ENCODE assay signal across 21 cellular contexts in the genomic region with DNA sequence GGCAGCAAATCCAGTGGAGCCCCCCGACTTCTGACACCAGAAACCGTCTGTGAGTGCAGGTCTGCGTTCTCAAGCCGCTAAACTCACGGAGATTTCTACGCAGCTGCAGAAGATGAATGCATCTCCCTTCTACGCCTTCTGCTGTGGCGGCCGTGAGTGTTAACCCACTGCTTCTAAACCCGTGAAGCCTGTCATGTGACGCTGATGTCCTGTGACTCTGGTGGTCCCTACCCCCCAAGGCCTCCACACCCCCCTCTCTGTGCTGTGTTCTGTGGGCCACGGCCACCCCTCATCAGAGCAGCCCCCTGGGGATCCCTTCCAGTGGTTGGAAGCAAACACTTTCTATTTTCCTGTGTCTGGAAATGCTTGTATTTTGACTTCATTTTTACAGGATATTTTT. TPM values are rescaled to one million over a fixed set of nuclear protein-coding genes. Genes with fewer than 3 reads are reported as not detected.
A peak's percentile ranks its signal among the peaks of the same experiment; 100 is the strongest.
DNase-seq lines count a peak whose midpoint lies in the region; ATAC-seq and TF ChIP-seq lines count a peak whose summit lies in the region.
"Had no signal": no experiment of that assay in that cellular context is flagged by ENCODE, and none has a peak within 500 bp of the region (broad histone marks: within the 10 kb centered on the region; RNA-seq: fewer than 3 reads in every experiment).

No MANE protein-coding gene starts in this region.

- H3K27ac Mint-ChIP-seq in GM23338 = no peak overlapping the region
- H3K27ac Mint-ChIP-seq: CD4-positive, alpha-beta T cell; H9 had no signal

- H3K9me3 ChIP-seq in left ventricle myocardium inferior (replicated peaks) (no peaks in the 10 kb centered on the region), right cardiac atrium (ENCODE audit: control insufficient read depth, low read length) (no peaks in the 10 kb centered on the region)
- H3K9me3 ChIP-seq: Peyer's patch had no signal

- no peak overlapping the region for H3K4me2 ChIP-seq in GM23338

- no peaks in the 10 kb centered on the region for H3K9me2 ChIP-seq in GM23338 (ENCODE audit: insufficient read depth)

- CTCF ChIA-PET in GM10248 (lab: Yijun Ruan, JAX) = no interaction called here

- H3K79me2 ChIP-seq in GM23338 (replicated peaks; ENCODE audit: insufficient read depth) = no peaks in the 10 kb centered on the region

- H3K27me3 ChIP-seq in left ventricle myocardium inferior (ENCODE audit: low read depth) = no peaks in the 10 kb centered on the region
- no peaks in the 10 kb centered on the region for H3K27me3 ChIP-seq in GM23338 (ENCODE audit: insufficient read depth)
- H3K27me3 ChIP-seq in right cardiac atrium (ENCODE audit: control insufficient read depth, insufficient read depth) = no peaks in the 10 kb centered on the region
- H3K27me3 ChIP-seq: Peyer's patch, SJSA1 had no signal

- no peak overlapping the region for H3K4me3 Mint-ChIP-seq in GM23338
- H3K4me3 Mint-ChIP-seq: CD4-positive, alpha-beta T cell; H9 had no signal

- H3K4me1 ChIP-seq in left ventricle myocardium inferior (peaks cover 29% of the 10 kb centered on the region), GM23338 (ENCODE audit: insufficient read depth) (0 out of 2 replicates have a peak, but pooled peaks cover 4% of the 10 kb centered on the region), right cardiac atrium (ENCODE audit: control insufficient read depth, insufficient read depth, low read length) (no peaks in the 10 kb centered on the region)
- H3K4me1 ChIP-seq: Peyer's patch had no signal

- H3K9me3 Mint-ChIP-seq in GM23338 = peaks cover 14% of the 10 kb centered on the region
- H3K9me3 Mint-ChIP-seq: CD4-positive, alpha-beta T cell had no signal

- H3F3A ChIP-seq in GM23338 (replicated peaks; ENCODE audit: low read depth) = 0 out of 2 replicates have a peak, but pooled peaks cover 4% of the 10 kb centered on the region

- no peaks in the 10 kb centered on the region for H4K20me1 ChIP-seq in GM23338 (replicated peaks; ENCODE audit: insufficient read depth)

- POLR2A ChIA-PET in GM10248 (lab: Yijun Ruan, JAX) = no interaction called here

- ATAC-seq in Right ventricle myocardium superior (ENCODE audit: poor library complexity) = no peak
- no peak for ATAC-seq in GM23338
- ATAC-seq in right cardiac atrium = no peak
- no peak for ATAC-seq in GM19035 (IDR thresholded peaks at IDR 0.05; ENCODE audit: unreplicated experiment)
- ATAC-seq: GM12878 had no signal

- H3K4me3 ChIP-seq in left ventricle myocardium inferior (no peak overlapping the region), GM23338 (no peak overlapping the region), right cardiac atrium (ENCODE audit: low read length) (no peak overlapping the region)
- H3K4me3 ChIP-seq: GM12878, Peyer's patch, SJSA1 had no signal

- intact Hi-C loops in Right ventricle myocardium superior (cut with DNase I) (no loop called here), left ventricle myocardium inferior (cut with micrococcal nuclease) (no loop called here), right cardiac atrium (cut with DNase I) (no loop called here)

- TF ChIP-seq CTCF in left ventricle myocardium inferior (IDR thresholded peaks at IDR 0.05; ENCODE audit: borderline replicate concordance) = no peak
- no peak for TF ChIP-seq CTCF in GM23338 (conservative IDR thresholded peaks at IDR 0.05; ENCODE audit: low read depth in 2 of 2)
- TF ChIP-seq CTCF in GM10248 (IDR thresholded peaks at IDR 0.05; ENCODE audit: control extremely low read depth, extremely low read depth, low read depth, missing control alignments) = no peak

- H2AFZ ChIP-seq in GM23338 = peak overlapping the region; percentile 76; the same call in 1 of the 2 replicates

- WGBS in right cardiac atrium = 86% methylated on average over 12 of the region's 12 CpGs

- H3K27ac ChIP-seq in left ventricle myocardium inferior (replicated peaks) = no peak overlapping the region
- no peak overlapping the region for H3K27ac ChIP-seq in GM23338 (ENCODE audit: low read depth)
- no peak overlapping the region for H3K27ac ChIP-seq in right cardiac atrium (ENCODE audit: low read length)
- H3K27ac ChIP-seq: Peyer's patch, SJSA1 had no signal

- H3K4me1 Mint-ChIP-seq in GM23338 = peaks cover 23% of the 10 kb centered on the region

- peaks cover 20% of the 10 kb centered on the region for H3K27me3 Mint-ChIP-seq in GM23338 (ENCODE audit: insufficient read depth, low read depth, poor library complexity)

- H3K36me3 ChIP-seq in left ventricle myocardium inferior (no peaks in the 10 kb centered on the region), GM23338 (ENCODE audit: insufficient read depth) (no peaks in the 10 kb centered on the region)
- H3K36me3 ChIP-seq: Peyer's patch, SJSA1 had no signal

- DNase-seq in Right ventricle myocardium superior (peak; percentile 11), left ventricle myocardium inferior (no peak), GM23338 (ENCODE audit: low spot score) (no peak), right cardiac atrium (peak; percentile 8 to 24 (median 16)), retina (peak; percentile 49), GM10248 (ENCODE audit: extremely low spot score) (no peak)
- DNase-seq: CD4-positive, alpha-beta T cell; COR-L47; DMS 273 treated with DMSO at 0.1 percent for 48 hours; DMS79 treated with DMSO at 0.1 percent for 48 hours; H9; NCI-H1105 treated with DMSO at 0.1 percent for 48 hours; NCI-H2029 treated with DMSO at 0.1 percent for 48 hours; NCI-H2171; NCI-H345; NCI-H524; NCI-H82; Peyer's patch had no signal

- H3K36me3 Mint-ChIP-seq in GM23338 (ENCODE audit: low read depth) = peaks cover 4% of the 10 kb centered on the region; the same call in 2 of the 3 replicates

TF ChIP-seq in GM23338, 12 proteins besides CTCF, POLR2A, EP300 and RAD21:
- TF ChIP-seq POLR2AphosphoS5 (IDR thresholded peaks at IDR 0.05; ENCODE audit: low read depth) = no peak

RNA-seq across cellular contexts. Expression of gene COL18A1, which starts 33.9 kb away (rescaled TPM):
- total RNA-seq in Right ventricle myocardium superior (44.2 TPM), left ventricle myocardium inferior (66.5 TPM), right cardiac atrium (100 to 1,000 TPM in 1 of 4 donors, 10 to 100 TPM in 3; 63.5 to 134 (median 84.6) TPM)
- total RNA-seq in GM23338 (2014; rRNA removed; shearing (Covaris generic)) = 287 and 430 TPM in 2 replicates
- polyA plus RNA-seq in GM23338 (2016; fragmentation: Nextera tagmentation; extraction: Ambion mirVana) (38.4 and 45.1 TPM in 2 replicates), right cardiac atrium (52.3 TPM)

Comparison
In these comparisons a context has a peak if more than half of its experiments do, and no peak if none do; other contexts are left out.
1. DNase-seq: peak in Right ventricle myocardium superior (single experiment), right cardiac atrium (3 of 3) and retina (single experiment); none in left ventricle myocardium inferior (single experiment), GM23338 (single experiment) and GM10248 (single experiment).